ENCODE assay signal across 1 cellular context in genomic region chr17:11922634-11923033, GRCh38.
TF ChIP-seq lines count a peak whose summit lies in the region.

No MANE protein-coding gene starts in this region.

TF ChIP-seq in K562, 482 proteins besides CTCF, POLR2A, EP300 and RAD21 (continued from another document):
- TF ChIP-seq, protein P1, sequence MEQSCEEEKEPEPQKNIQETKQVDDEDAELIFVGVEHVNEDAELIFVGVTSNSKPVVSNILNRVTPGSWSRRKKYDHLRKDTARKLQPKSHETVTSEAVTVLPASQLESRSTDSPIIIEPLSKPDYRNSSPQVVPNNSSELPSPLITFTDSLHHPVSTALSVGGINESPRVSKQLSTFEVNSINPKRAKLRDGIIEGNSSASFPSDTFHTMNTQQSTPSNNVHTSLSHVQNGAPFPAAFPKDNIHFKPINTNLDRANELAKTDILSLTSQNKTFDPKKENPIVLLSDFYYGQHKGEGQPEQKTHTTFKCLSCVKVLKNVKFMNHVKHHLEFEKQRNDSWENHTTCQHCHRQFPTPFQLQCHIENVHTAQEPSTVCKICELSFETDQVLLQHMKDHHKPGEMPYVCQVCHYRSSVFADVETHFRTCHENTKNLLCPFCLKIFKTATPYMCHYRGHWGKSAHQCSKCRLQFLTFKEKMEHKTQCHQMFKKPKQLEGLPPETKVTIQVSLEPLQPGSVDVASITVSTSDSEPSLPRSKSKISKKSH (CRISPR knock-in tag; IDR thresholded peaks at IDR 0.05) = no peak
- no peak for TF ChIP-seq EHMT2 (IDR thresholded peaks at IDR 0.05)
- no peak for TF ChIP-seq SMARCB1 (IDR thresholded peaks at IDR 0.05; ENCODE audit: insufficient read length, low read depth)
